1 cellular context compared by ENCODE assay signal in the genomic region with DNA sequence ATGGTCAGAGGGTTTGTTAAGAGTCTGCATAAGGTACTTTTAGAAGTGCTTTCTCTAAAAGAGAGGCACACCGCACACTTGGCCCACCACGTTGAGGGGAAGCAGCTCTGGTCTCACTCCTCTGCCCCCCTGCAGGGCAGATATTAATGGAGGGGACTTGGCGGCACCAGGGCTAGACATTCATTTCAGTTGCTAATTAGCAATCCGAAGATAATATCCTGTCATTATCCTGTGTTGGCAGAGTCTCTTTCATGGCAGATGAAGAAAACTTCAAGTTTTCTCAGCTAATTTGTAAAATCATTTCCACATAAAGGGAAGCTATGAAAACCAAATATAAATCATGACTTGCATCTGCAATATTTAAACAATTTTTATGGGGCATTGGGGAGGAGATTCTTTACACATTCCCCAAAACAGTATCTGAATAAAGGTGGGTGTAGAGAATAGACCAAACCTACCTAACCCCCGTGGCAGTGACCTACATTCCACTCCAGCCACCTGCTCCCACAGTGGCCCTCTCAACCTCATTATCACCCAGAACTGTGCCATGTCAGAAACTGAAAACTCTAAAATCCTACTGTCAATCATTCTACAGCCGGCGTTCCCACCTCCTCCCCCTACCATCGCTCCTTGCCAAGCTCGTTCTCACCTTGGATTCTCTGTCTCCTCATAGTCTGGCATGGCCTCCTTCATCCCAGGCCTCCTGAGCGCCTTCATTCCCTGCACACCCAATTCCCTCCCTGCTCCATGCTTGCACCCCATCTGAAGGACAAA.
TF ChIP-seq lines count a peak whose summit lies in the region.

No MANE protein-coding gene starts in this region.

TF ChIP-seq in GM23338, 12 proteins besides CTCF, POLR2A, EP300 and RAD21 (continued from another document):
- TF ChIP-seq, protein P1, sequence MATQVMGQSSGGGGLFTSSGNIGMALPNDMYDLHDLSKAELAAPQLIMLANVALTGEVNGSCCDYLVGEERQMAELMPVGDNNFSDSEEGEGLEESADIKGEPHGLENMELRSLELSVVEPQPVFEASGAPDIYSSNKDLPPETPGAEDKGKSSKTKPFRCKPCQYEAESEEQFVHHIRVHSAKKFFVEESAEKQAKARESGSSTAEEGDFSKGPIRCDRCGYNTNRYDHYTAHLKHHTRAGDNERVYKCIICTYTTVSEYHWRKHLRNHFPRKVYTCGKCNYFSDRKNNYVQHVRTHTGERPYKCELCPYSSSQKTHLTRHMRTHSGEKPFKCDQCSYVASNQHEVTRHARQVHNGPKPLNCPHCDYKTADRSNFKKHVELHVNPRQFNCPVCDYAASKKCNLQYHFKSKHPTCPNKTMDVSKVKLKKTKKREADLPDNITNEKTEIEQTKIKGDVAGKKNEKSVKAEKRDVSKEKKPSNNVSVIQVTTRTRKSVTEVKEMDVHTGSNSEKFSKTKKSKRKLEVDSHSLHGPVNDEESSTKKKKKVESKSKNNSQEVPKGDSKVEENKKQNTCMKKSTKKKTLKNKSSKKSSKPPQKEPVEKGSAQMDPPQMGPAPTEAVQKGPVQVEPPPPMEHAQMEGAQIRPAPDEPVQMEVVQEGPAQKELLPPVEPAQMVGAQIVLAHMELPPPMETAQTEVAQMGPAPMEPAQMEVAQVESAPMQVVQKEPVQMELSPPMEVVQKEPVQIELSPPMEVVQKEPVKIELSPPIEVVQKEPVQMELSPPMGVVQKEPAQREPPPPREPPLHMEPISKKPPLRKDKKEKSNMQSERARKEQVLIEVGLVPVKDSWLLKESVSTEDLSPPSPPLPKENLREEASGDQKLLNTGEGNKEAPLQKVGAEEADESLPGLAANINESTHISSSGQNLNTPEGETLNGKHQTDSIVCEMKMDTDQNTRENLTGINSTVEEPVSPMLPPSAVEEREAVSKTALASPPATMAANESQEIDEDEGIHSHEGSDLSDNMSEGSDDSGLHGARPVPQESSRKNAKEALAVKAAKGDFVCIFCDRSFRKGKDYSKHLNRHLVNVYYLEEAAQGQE (IDR thresholded peaks at IDR 0.05; ENCODE audit: unreplicated experiment) = no peak
- no peak for TF ChIP-seq NANOG (IDR thresholded peaks at IDR 0.05; ENCODE audit: borderline replicate concordance)
